Comparison of ENCODE assay signal across 11 cellular contexts in genomic region chr12:6334940-6335450, GRCh38. TPM values are rescaled to one million over a fixed set of nuclear protein-coding genes. Genes with fewer than 3 reads are reported as not detected.
A peak's percentile ranks its signal among the peaks of the same experiment; 100 is the strongest.
DNase-seq lines count a peak whose midpoint lies in the region; ATAC-seq, FAIRE-seq and TF ChIP-seq lines count a peak whose summit lies in the region.
"Had no signal": no experiment of that assay in that cellular context is flagged by ENCODE, and none has a peak within 500 bp of the region (broad histone marks: within the 10 kb centered on the region; RNA-seq: fewer than 3 reads in every experiment).

No MANE protein-coding gene starts in this region.

- H3K4me3 Mint-ChIP-seq in H9 (peak overlapping the region in 1 of 2 experiments; percentile 51; a peak in 2 of 5 replicates), astrocyte (ENCODE audit: unreplicated experiment) (no peak overlapping the region)
- H3K4me3 Mint-ChIP-seq: dendritic cell treated with granulocyte-macrophage colony-stimulating factor and Interleukin-4, amounts not matched to agents 40 ng/mL and 50 ng/mL, for 4 days; WTC11 had no signal

- H3K56ac ChIP-seq in H9 (ENCODE audit: insufficient read length, low read depth, low read length): no peak overlapping the region

- no peak overlapping the region for H3K4ac ChIP-seq in H9 (ENCODE audit: low read depth, low read length)

- no peaks in the 10 kb centered on the region; the same call in 1 of the 2 replicates for H3K27me3 Mint-ChIP-seq in H9 (ENCODE audit: low read depth)
- no peaks in the 10 kb centered on the region for H3K27me3 Mint-ChIP-seq in astrocyte (ENCODE audit: low read depth, unreplicated experiment)
- H3K27me3 Mint-ChIP-seq: dendritic cell treated with granulocyte-macrophage colony-stimulating factor and Interleukin-4, amounts not matched to agents 40 ng/mL and 50 ng/mL, for 4 days had no signal

- H3K36me3 ChIP-seq in astrocyte (ENCODE audit: insufficient read depth, low read length): peaks cover 37% of the 10 kb centered on the region
- H3K36me3 ChIP-seq in iPS-18a (ENCODE audit: control insufficient read depth, low read depth, low read length): peaks cover 38% of the 10 kb centered on the region

- H3K23ac ChIP-seq in H9 (ENCODE audit: insufficient read length, low read depth, low read length): no peak overlapping the region

- H3K9me3 Mint-ChIP-seq in H9 (no peaks in the 10 kb centered on the region), astrocyte (ENCODE audit: unreplicated experiment) (no peaks in the 10 kb centered on the region)
- H3K9me3 Mint-ChIP-seq: dendritic cell treated with granulocyte-macrophage colony-stimulating factor and Interleukin-4, amounts not matched to agents 40 ng/mL and 50 ng/mL, for 4 days; WTC11 had no signal

- H4K5ac ChIP-seq in H9 (ENCODE audit: insufficient read length, low read depth, low read length): no peak overlapping the region

- H3K27me3 ChIP-seq in H9 (ENCODE audit: insufficient read depth, low read length): no peaks in the 10 kb centered on the region
- H3K27me3 ChIP-seq in astrocyte (ENCODE audit: insufficient read depth, low read length): no peaks in the 10 kb centered on the region
- H3K27me3 ChIP-seq in iPS-18a (ENCODE audit: control insufficient read depth, insufficient read depth, low read length): no peaks in the 10 kb centered on the region

- H3K27ac ChIP-seq in H9 (ENCODE audit: insufficient read length, low read depth, low read length) (no peak overlapping the region), astrocyte (ENCODE audit: low read depth, low read length) (peak overlapping the region; percentile 98), iPS-18a (ENCODE audit: low read length) (no peak overlapping the region), skin epidermis (peak overlapping the region in 20 of 21 experiments; percentile 95 to 100 (median 99))

- no peak for ATAC-seq in GM18870 (IDR thresholded peaks at IDR 0.05; ENCODE audit: unreplicated experiment)

- H3K4me2 ChIP-seq in H9 (ENCODE audit: insufficient read depth, insufficient read length, low read length) (no peak overlapping the region), astrocyte (ENCODE audit: low read length) (peak overlapping the region; percentile 95)

- H4K20me1 ChIP-seq in H9 (ENCODE audit: control insufficient read depth, insufficient read depth, insufficient read length): no peaks in the 10 kb centered on the region
- H4K20me1 ChIP-seq in astrocyte (ENCODE audit: insufficient read depth, low read length): peaks cover 66% of the 10 kb centered on the region

- H3K4me1 ChIP-seq in H9 (ENCODE audit: insufficient read depth, low read length) (peaks cover 31% of the 10 kb centered on the region), astrocyte (ENCODE audit: insufficient read depth, low read length) (peaks cover 78% of the 10 kb centered on the region), iPS-18a (ENCODE audit: control insufficient read depth, low read depth, low read length) (peaks cover 46% of the 10 kb centered on the region)

- peak overlapping the region; percentile 27; the same call in 1 of the 2 replicates for H3K14ac ChIP-seq in H9 (ENCODE audit: insufficient read depth, low read length)

- no peak overlapping the region for H2AK5ac ChIP-seq in H9 (ENCODE audit: insufficient read length, low read length)

- no peak overlapping the region for H4K91ac ChIP-seq in H9 (ENCODE audit: insufficient read length, low read depth, low read length)

- no peak for DNase-seq in H9
- no peak for DNase-seq in astrocyte (ENCODE audit: low read depth)
- DNase-seq in T1000 (lab: John Stamatoyannopoulos, UW): no peak
- no peak for DNase-seq in DMS153 treated with DMSO at 0.1 percent for 48 hours (lab: John Stamatoyannopoulos, UW; ENCODE audit: unreplicated experiment)
- DNase-seq in NCI-H1417 (lab: John Stamatoyannopoulos, UW): no peak
- DNase-seq: NCI-H2107 had no signal

- H3K79me1 ChIP-seq in H9 (ENCODE audit: insufficient read depth, low read depth, low read length, poor library complexity, severe bottlenecking): no peaks in the 10 kb centered on the region

- H2AFZ ChIP-seq in H9 (ENCODE audit: low read length) (no peak overlapping the region), astrocyte (ENCODE audit: low read depth, low read length) (no peak overlapping the region)

- H3K4me1 Mint-ChIP-seq in H9 (peaks cover 18 to 24% of the 10 kb centered on the region in 2 experiments), astrocyte (ENCODE audit: low read depth, unreplicated experiment) (peaks cover 36% of the 10 kb centered on the region)

- H3K36me3 Mint-ChIP-seq in H9 (ENCODE audit: insufficient read depth in 1 of 3, low read depth in 3 of 3): peaks cover 34 to 54% (median 50%) of the 10 kb centered on the region in 3 experiments; a peak in 6 of 7 replicates
- peaks cover 11% of the 10 kb centered on the region for H3K36me3 Mint-ChIP-seq in astrocyte (ENCODE audit: low read depth, unreplicated experiment)

- H3K4me3 ChIP-seq in astrocyte (ENCODE audit: insufficient read depth, low read depth, low read length) (peak overlapping the region; percentile 21), iPS-18a (ENCODE audit: low read length) (no peak overlapping the region), skin epidermis (peak overlapping the region in 6 of 7 experiments; percentile 19 to 95 (median 74))

- no CpG with 5 or more reads among the region's 13 CpGs for WGBS in H9 (ENCODE audit: extremely low coverage, insufficient read length, low lambda C conversion rate)

- H3K18ac ChIP-seq in H9 (ENCODE audit: insufficient read length, low read depth, low read length): peak overlapping the region; percentile 5

- H2BK20ac ChIP-seq in H9 (ENCODE audit: low read depth, low read length, poor library complexity, severe bottlenecking): no peak overlapping the region

- H3K27ac Mint-ChIP-seq in H9: peak overlapping the region in 2 of 3 experiments; percentile 57 to 85; a peak in 4 of 7 replicates
- H3K27ac Mint-ChIP-seq in astrocyte (ENCODE audit: unreplicated experiment): no peak overlapping the region
- H3K27ac Mint-ChIP-seq: dendritic cell treated with granulocyte-macrophage colony-stimulating factor and Interleukin-4, amounts not matched to agents 40 ng/mL and 50 ng/mL, for 4 days; WTC11 had no signal

- FAIRE-seq in astrocyte (lab: Jason Lieb, UNC): no peak

- H3K9me3 ChIP-seq in H9 (ENCODE audit: control insufficient read depth, low read depth, low read length): no peaks in the 10 kb centered on the region
- H3K9me3 ChIP-seq in astrocyte (ENCODE audit: insufficient read depth, low read depth, low read length): no peaks in the 10 kb centered on the region
- H3K9me3 ChIP-seq in iPS-18a (ENCODE audit: control insufficient read depth, low read depth, low read length): no peaks in the 10 kb centered on the region

- no peak overlapping the region for H4K8ac ChIP-seq in H9 (replicated peaks; ENCODE audit: insufficient read length, low read depth, low read length)

- H3K23me2 ChIP-seq in H9 (ENCODE audit: insufficient read length, low read depth, low read length, poor library complexity, severe bottlenecking): peaks cover 13% of the 10 kb centered on the region

- no peak overlapping the region for H2BK5ac ChIP-seq in H9 (ENCODE audit: insufficient read length, low read length)

- H2BK120ac ChIP-seq in H9 (ENCODE audit: low read depth, low read length, poor library complexity, severe bottlenecking): no peak overlapping the region

- H3T11ph ChIP-seq in H9 (ENCODE audit: low read length): no peak overlapping the region

- H3K9ac ChIP-seq in H9 (ENCODE audit: extremely low read depth, insufficient read length, low read length): no peak overlapping the region
- peak overlapping the region; percentile 91 for H3K9ac ChIP-seq in astrocyte (ENCODE audit: low read length)
- peak overlapping the region; percentile 78 for H3K9ac ChIP-seq in iPS-18a (ENCODE audit: low read length)

- H2BK15ac ChIP-seq in H9 (ENCODE audit: low read depth, low read length): no peak overlapping the region

- no peak overlapping the region for H2BK12ac ChIP-seq in H9 (ENCODE audit: insufficient read length, low read depth, low read length)

- TF ChIP-seq CTCF in H9 (conservative IDR thresholded peaks at IDR 0.05) (no peak), astrocyte (IDR thresholded peaks at IDR 0.05; ENCODE audit: insufficient read depth, low read depth, low read length) (no peak)

- peaks cover 18% of the 10 kb centered on the region; the same call in 1 of the 2 replicates for H3K79me2 ChIP-seq in H9 (ENCODE audit: insufficient read depth, low read length)
- H3K79me2 ChIP-seq in astrocyte (ENCODE audit: insufficient read depth, low read length): peaks cover 77% of the 10 kb centered on the region

RNA-seq across cellular contexts. Expression of gene TNFRSF1A, which starts 6.9 kb away (rescaled TPM):
- 55.9 and 59.9 TPM in 2 replicates for total RNA-seq in H9 (2021)
- 118 and 128 TPM in 2 replicates for total RNA-seq in astrocyte

RNA-seq across cellular contexts. Expression of gene PLEKHG6, which starts 24.5 kb away (rescaled TPM):
- 17.7 and 20.0 TPM in 2 replicates for total RNA-seq in H9 (2021)
- total RNA-seq in astrocyte: 0.72 and 2.5 TPM in 2 replicates

RNA-seq across cellular contexts. Expression of gene SCNN1A, which starts 40.4 kb away (rescaled TPM):
- 104 and 111 TPM in 2 replicates for total RNA-seq in H9 (2021)
- total RNA-seq in astrocyte: 0.94 and 1.3 TPM in 2 replicates

RNA-seq across cellular contexts. Expression of gene LTBR, which starts 49.0 kb away (rescaled TPM):
- total RNA-seq in H9 (2021): 3.4 and 4.8 TPM in 2 replicates
- 2.8 and 2.9 TPM in 2 replicates for total RNA-seq in astrocyte

Comparison
In these comparisons a context has a peak if more than half of its experiments do, and no peak if none do; other contexts are left out.
1. H3K27ac ChIP-seq: peak in astrocyte (single experiment) and skin epidermis (20 of 21); none in H9 (single experiment) and iPS-18a (single experiment).
2. RNA of gene SCNN1A, which starts 40.4 kb away (total RNA-seq): 104 to 111 TPM in H9; 0.94 to 1.3 TPM in astrocyte; every median in the first group is over 10 times any median in the second.